In the genomic region with DNA sequence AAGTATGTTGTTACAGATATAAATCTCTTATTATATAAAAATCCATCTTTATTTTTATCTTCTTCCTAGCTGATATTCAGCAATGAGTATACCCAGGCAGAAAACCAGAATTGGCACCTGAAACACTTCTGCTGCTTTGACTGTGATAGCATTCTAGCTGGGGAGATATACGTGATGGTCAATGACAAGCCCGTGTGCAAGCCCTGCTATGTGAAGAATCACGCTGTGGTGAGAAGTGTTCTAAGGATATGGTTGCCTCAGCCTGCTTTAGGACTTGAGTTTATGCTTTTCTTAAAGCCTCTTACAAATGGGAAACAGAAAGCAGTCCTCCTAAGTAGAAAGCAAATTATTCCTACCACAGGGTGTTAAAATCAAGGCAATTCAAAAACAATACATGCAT, we compare ENCODE assay signal across 25 cellular contexts. TPM values are rescaled to one million over a fixed set of nuclear protein-coding genes. Genes with fewer than 3 reads are reported as not detected.
DNase-seq lines count a peak whose midpoint lies in the region; ATAC-seq and TF ChIP-seq lines count a peak whose summit lies in the region.
"Had no signal": no experiment of that assay in that cellular context is flagged by ENCODE, and none has a peak within 500 bp of the region (broad histone marks: within the 10 kb centered on the region; RNA-seq: fewer than 3 reads in every experiment).

No MANE protein-coding gene starts in this region.

- no peaks in the 10 kb centered on the region for H3K9me3 ChIP-seq in right cardiac atrium (ENCODE audit: control insufficient read depth, low read length)
- H3K9me3 ChIP-seq: MG63, SJSA1 had no signal

- H3K36me3 Mint-ChIP-seq in GM23338 (ENCODE audit: low read depth) (peaks cover 24% of the 10 kb centered on the region; the same call in 2 of the 3 replicates), WTC11 (peaks cover 28% of the 10 kb centered on the region)
- peaks cover 48% of the 10 kb centered on the region for H3K36me3 Mint-ChIP-seq in activated CD8-positive, alpha-beta memory T cell treated with anti-CD3 and anti-CD28 coated beads, Interleukin-2, amount 10 ng/mL, durations not matched to agents 7 days and 5 days

- H3K27me3 ChIP-seq in right cardiac atrium (ENCODE audit: control insufficient read depth, insufficient read depth): no peaks in the 10 kb centered on the region
- H3K27me3 ChIP-seq in GM23338 (ENCODE audit: insufficient read depth): no peaks in the 10 kb centered on the region
- H3K27me3 ChIP-seq: MG63, SJSA1 had no signal

- H3K27me3 Mint-ChIP-seq in GM23338 (ENCODE audit: insufficient read depth, low read depth, poor library complexity): no peaks in the 10 kb centered on the region
- no peaks in the 10 kb centered on the region for H3K27me3 Mint-ChIP-seq in WTC11 (ENCODE audit: low read depth)
- H3K27me3 Mint-ChIP-seq in activated CD8-positive, alpha-beta memory T cell treated with anti-CD3 and anti-CD28 coated beads, Interleukin-2, amount 10 ng/mL, durations not matched to agents 7 days and 5 days: no peaks in the 10 kb centered on the region
- H3K27me3 Mint-ChIP-seq: B cell had no signal

- H3K4me1 ChIP-seq in right cardiac atrium (ENCODE audit: control insufficient read depth, insufficient read depth, low read length): no peaks in the 10 kb centered on the region
- peaks cover 10% of the 10 kb centered on the region for H3K4me1 ChIP-seq in GM23338 (ENCODE audit: insufficient read depth)
- H3K4me1 ChIP-seq: SJSA1 had no signal

- ATAC-seq in left ventricle myocardium superior (peak; percentile 31), right cardiac atrium (no peak), GM23338 (no peak; the same call in 2 of the 3 replicates), WTC11 (peak; percentile 29; the same call in 1 of the 2 replicates), HG03354 (IDR thresholded peaks at IDR 0.05; ENCODE audit: poor library complexity, severe bottlenecking, unreplicated experiment) (no peak)
- no peak for ATAC-seq in activated CD8-positive, alpha-beta memory T cell treated with anti-CD3 and anti-CD28 coated beads, Interleukin-2, amount 10 ng/mL, durations not matched to agents 7 days and 5 days
- ATAC-seq: HepG2, PC-3, Right ventricle myocardium inferior had no signal

- DNase-seq in left ventricle myocardium superior (no peak), right cardiac atrium (no peak), GM23338 (ENCODE audit: low spot score) (no peak), WTC11 (ENCODE audit: low spot score) (no peak), NCI-H1417 (lab: John Stamatoyannopoulos, UW) (no peak)
- no peak for DNase-seq in activated CD8-positive, alpha-beta memory T cell treated with anti-CD3 and anti-CD28 coated beads, Interleukin-2, amount 10 ng/mL, durations not matched to agents 7 days and 5 days
- DNase-seq: DMS53; GOT3; HCEC 1CT; KBM-7; MG63; NCI-H1105 treated with DMSO at 0.1 percent for 48 hours; NCI-H2029; NCI-H446; NCI-H524 treated with DMSO at 0.1 percent for 48 hours; NCI-H774; NK-92 treated with Interleukin-12 subunit alpha and Interleukin-12 subunit beta, amount 100 ng/mL, for 24 hours; PC-3 had no signal

- no peaks in the 10 kb centered on the region for H4K20me1 ChIP-seq in GM23338 (replicated peaks; ENCODE audit: insufficient read depth)

- H3K9me2 ChIP-seq in GM23338 (ENCODE audit: insufficient read depth): no peaks in the 10 kb centered on the region

- H3K4me2 ChIP-seq in GM23338: peak overlapping the region; percentile 37

- no peak overlapping the region for H3K27ac Mint-ChIP-seq in GM23338
- 0 out of 2 replicates have a peak overlapping the region, but pooled peaks have one; percentile 23 for H3K27ac Mint-ChIP-seq in WTC11
- no peak overlapping the region for H3K27ac Mint-ChIP-seq in activated CD8-positive, alpha-beta memory T cell treated with anti-CD3 and anti-CD28 coated beads, Interleukin-2, amount 10 ng/mL, durations not matched to agents 7 days and 5 days

- H3K36me3 ChIP-seq in GM23338 (ENCODE audit: insufficient read depth): no peaks in the 10 kb centered on the region

- WGBS in right cardiac atrium: 66% methylated on average over 3 of the region's 3 CpGs

- CTCF ChIA-PET in WTC11 (lab: Charles Lee): interaction anchor here (0.6 to 1.6 kb wide), 3 partner anchors 72 to 337 kb away, joined by 3 to 6 read pairs (median 5); no protein-coding TSS in a partner anchor
- CTCF ChIA-PET in activated CD8-positive, alpha-beta memory T cell treated with anti-CD3 and anti-CD28 coated beads, Interleukin-2, amount 10 ng/mL, durations not matched to agents 7 days and 5 days (lab: Charles Lee): interaction anchor here (0.8 kb wide), 1 partner anchor 41 kb away, joined by 4 read pairs; no protein-coding TSS in a partner anchor

- no peaks in the 10 kb centered on the region for H3F3A ChIP-seq in GM23338 (replicated peaks; ENCODE audit: low read depth)

- H3K4me3 ChIP-seq in right cardiac atrium (ENCODE audit: low read length) (no peak overlapping the region), GM23338 (no peak overlapping the region)
- H3K4me3 ChIP-seq: MG63, SJSA1 had no signal

- no peaks in the 10 kb centered on the region for H3K9me3 Mint-ChIP-seq in GM23338
- H3K9me3 Mint-ChIP-seq in WTC11: peaks cover 5% of the 10 kb centered on the region
- H3K9me3 Mint-ChIP-seq in activated CD8-positive, alpha-beta memory T cell treated with anti-CD3 and anti-CD28 coated beads, Interleukin-2, amount 10 ng/mL, durations not matched to agents 7 days and 5 days (ENCODE audit: low read depth): no peaks in the 10 kb centered on the region

- no peak for TF ChIP-seq CTCF in GM23338 (conservative IDR thresholded peaks at IDR 0.05; ENCODE audit: low read depth in 2 of 2)
- no peak for TF ChIP-seq CTCF in WTC11 (IDR thresholded peaks at IDR 0.05)

- H3K4me1 Mint-ChIP-seq in GM23338 (peaks cover 21% of the 10 kb centered on the region), WTC11 (peaks cover 18% of the 10 kb centered on the region)
- H3K4me1 Mint-ChIP-seq in activated CD8-positive, alpha-beta memory T cell treated with anti-CD3 and anti-CD28 coated beads, Interleukin-2, amount 10 ng/mL, durations not matched to agents 7 days and 5 days: no peaks in the 10 kb centered on the region
- H3K4me1 Mint-ChIP-seq: B cell had no signal

- H3K4me3 Mint-ChIP-seq in GM23338 (no peak overlapping the region), WTC11 (no peak overlapping the region)
- H3K4me3 Mint-ChIP-seq in activated CD8-positive, alpha-beta memory T cell treated with anti-CD3 and anti-CD28 coated beads, Interleukin-2, amount 10 ng/mL, durations not matched to agents 7 days and 5 days: no peak overlapping the region
- H3K4me3 Mint-ChIP-seq: B cell had no signal

- intact Hi-C loops in left ventricle myocardium superior (cut with micrococcal nuclease) (no loop called here), right cardiac atrium (cut with DNase I) (loop anchor here in 2 of 4 donors (5.0 to 10.0 kb wide), 2 partner anchors 560 to 563 kb away; no protein-coding TSS in a partner anchor)

- H3K27ac ChIP-seq in right cardiac atrium (ENCODE audit: low read length) (no peak overlapping the region), GM23338 (ENCODE audit: low read depth) (peak overlapping the region; percentile 48; the same call in 1 of the 2 replicates)
- H3K27ac ChIP-seq: C4-2B, HL-60, SJSA1 had no signal

- no peaks in the 10 kb centered on the region for H3K79me2 ChIP-seq in GM23338 (replicated peaks; ENCODE audit: insufficient read depth)

- POLR2A ChIA-PET in WTC11 (lab: Charles Lee): no interaction called here

- H2AFZ ChIP-seq in GM23338: no peak overlapping the region

TF ChIP-seq in GM23338, 12 proteins besides CTCF, POLR2A, EP300 and RAD21 (continues in another document):
- no peak for TF ChIP-seq NANOG (IDR thresholded peaks at IDR 0.05; ENCODE audit: borderline replicate concordance)
- no peak for TF ChIP-seq EZH2phosphoT487 (IDR thresholded peaks at IDR 0.05; ENCODE audit: unreplicated experiment)
- TF ChIP-seq CREB1 (CRISPR knock-in tag; IDR thresholded peaks at IDR 0.05; ENCODE audit: low read depth): no peak

TF ChIP-seq in WTC11, 78 proteins besides CTCF, POLR2A, EP300 and RAD21 (continues in another document):
- no peak for TF ChIP-seq MYBL2 (CRISPR knock-in tag; IDR thresholded peaks at IDR 0.05)
- TF ChIP-seq IRF2 (CRISPR knock-in tag; IDR thresholded peaks at IDR 0.05; ENCODE audit: borderline replicate concordance, low read depth): no peak
- TF ChIP-seq, protein P1, sequence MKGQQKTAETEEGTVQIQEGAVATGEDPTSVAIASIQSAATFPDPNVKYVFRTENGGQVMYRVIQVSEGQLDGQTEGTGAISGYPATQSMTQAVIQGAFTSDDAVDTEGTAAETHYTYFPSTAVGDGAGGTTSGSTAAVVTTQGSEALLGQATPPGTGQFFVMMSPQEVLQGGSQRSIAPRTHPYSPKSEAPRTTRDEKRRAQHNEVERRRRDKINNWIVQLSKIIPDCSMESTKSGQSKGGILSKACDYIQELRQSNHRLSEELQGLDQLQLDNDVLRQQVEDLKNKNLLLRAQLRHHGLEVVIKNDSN (CRISPR knock-in tag; IDR thresholded peaks at IDR 0.05): no peak

RNA-seq across cellular contexts. Expression of a gene that starts 41.9 kb away (rescaled TPM):
- total RNA-seq in left ventricle myocardium superior: 26.2 TPM
- total RNA-seq in right cardiac atrium: 10 to 100 TPM; 13.9 to 21.2 (median 17.9) TPM
- 13.9 TPM for polyA plus RNA-seq in right cardiac atrium
- 38.3 and 42.4 TPM in 2 replicates for total RNA-seq in GM23338 (2014; rRNA removed; shearing (Covaris generic))
- 31.9 and 37.3 TPM in 2 replicates for polyA plus RNA-seq in GM23338 (2016; fragmentation: Nextera tagmentation; extraction: Ambion mirVana)
- total RNA-seq in WTC11 (2021): 48.5 to 49.9 TPM (median 49.5 TPM) in 3 replicates
- 10 to 100 TPM; 98.5 TPM for total RNA-seq in activated CD8-positive, alpha-beta memory T cell treated with anti-CD3 and anti-CD28 coated beads, Interleukin-2, amount 10 ng/mL, durations not matched to agents 7 days and 5 days

Comparison
In these comparisons a context has a peak if more than half of its experiments do, and no peak if none do; other contexts are left out.
1. ATAC-seq: peak in left ventricle myocardium superior (single experiment) and WTC11 (single experiment); none in right cardiac atrium (0 of 2), GM23338 (single experiment), HG03354 (single experiment) and activated CD8-positive, alpha-beta memory T cell treated with anti-CD3 and anti-CD28 coated beads, Interleukin-2, amount 10 ng/mL, durations not matched to agents 7 days and 5 days (single experiment).